Comparison of ENCODE assay signal across 10 cellular contexts in the genomic region with DNA sequence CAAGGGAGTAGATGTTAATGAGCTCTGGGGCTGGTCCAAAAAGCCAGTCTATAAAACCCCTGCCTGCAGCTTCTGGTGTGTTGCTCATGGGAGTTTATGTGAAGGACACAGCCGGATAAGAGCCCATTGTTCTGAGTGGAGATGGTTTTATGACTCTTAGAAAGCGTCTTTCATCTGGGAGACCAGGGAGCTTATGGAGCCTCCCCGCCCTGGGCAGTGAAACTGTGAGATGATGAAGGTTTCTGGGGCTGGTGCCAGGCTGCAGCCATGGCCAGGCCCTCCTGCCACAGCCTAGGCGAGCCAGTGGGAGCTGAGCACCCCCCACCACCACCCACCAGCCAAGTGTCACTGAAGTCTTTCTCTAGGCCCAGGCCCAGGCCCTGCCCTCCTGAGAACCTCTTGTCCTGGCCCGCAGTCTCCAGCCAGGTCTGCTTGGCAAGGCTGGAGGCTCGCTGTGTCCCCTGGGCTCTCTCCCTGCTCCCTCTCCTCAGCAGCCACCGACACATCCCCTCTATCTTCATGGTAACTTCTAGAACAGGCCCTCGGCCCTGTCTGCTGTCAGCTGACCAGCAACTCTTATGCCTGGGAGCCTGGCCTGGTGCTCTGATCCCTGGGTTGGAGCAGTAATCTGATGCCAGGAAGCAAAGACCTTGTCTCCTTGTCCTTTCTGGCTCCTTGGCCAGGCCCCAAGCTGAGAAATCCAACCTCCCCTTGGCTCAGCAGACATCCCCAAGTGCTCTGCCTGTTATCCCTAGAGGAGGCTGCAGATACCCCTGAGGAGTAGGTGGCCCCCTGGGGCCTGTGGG. TPM values are rescaled to one million over a fixed set of nuclear protein-coding genes. Genes with fewer than 3 reads are reported as not detected.
DNase-seq lines count a peak whose midpoint lies in the region; ATAC-seq and TF ChIP-seq lines count a peak whose summit lies in the region.
"Had no signal": no experiment of that assay in that cellular context is flagged by ENCODE, and none has a peak within 500 bp of the region (broad histone marks: within the 10 kb centered on the region; RNA-seq: fewer than 3 reads in every experiment).

No MANE protein-coding gene starts in this region.

- H3K14ac ChIP-seq in neuronal stem cell (ENCODE audit: low read length), result no peak overlapping the region

- peak overlapping the region; percentile 33 for H2BK15ac ChIP-seq in neuronal stem cell (ENCODE audit: low read length)

- peak overlapping the region; percentile 44 for H4K91ac ChIP-seq in neuronal stem cell (ENCODE audit: low read depth, low read length, poor library complexity)

- H3K27me3 ChIP-seq in Panc1 (ENCODE audit: control insufficient read depth, insufficient read depth, low read length) (no peaks in the 10 kb centered on the region), neuronal stem cell (ENCODE audit: control insufficient read depth in 3 of 3, insufficient read depth in 3 of 3, low read depth in 1 of 3, low read length in 3 of 3) (peaks cover 0 to 2% (median 0%) of the 10 kb centered on the region in 3 experiments)
- no peaks in the 10 kb centered on the region for H3K27me3 ChIP-seq in CD8-positive, alpha-beta memory T cell (ENCODE audit: insufficient read depth, low read length, poor library complexity, severe bottlenecking)

- no peak overlapping the region for H4K8ac ChIP-seq in neuronal stem cell (ENCODE audit: low read depth, low read length)

- H3K36me3 ChIP-seq in Panc1 (ENCODE audit: control insufficient read depth, insufficient read depth, low read length) (no peaks in the 10 kb centered on the region), neuronal stem cell (replicated peaks in 1 of 2; ENCODE audit: control insufficient read depth in 2 of 2, insufficient read depth in 2 of 2, low read length in 2 of 2) (no peaks in the 10 kb centered on the region)
- H3K36me3 ChIP-seq in CD8-positive, alpha-beta memory T cell (ENCODE audit: insufficient read depth, low read length), result no peaks in the 10 kb centered on the region

- BruUV-seq in Panc1 (replicated peaks; lab: Mats Ljungman, UMichigan), result no TSS peak

- ATAC-seq in Panc1, result peak; percentile 74
- ATAC-seq in GM21576 (IDR thresholded peaks at IDR 0.05; ENCODE audit: unreplicated experiment), result no peak
- no peak for ATAC-seq in GM18520 (IDR thresholded peaks at IDR 0.05; ENCODE audit: unreplicated experiment)

- peak overlapping the region; percentile 76 for H3K18ac ChIP-seq in neuronal stem cell (ENCODE audit: low read length)

- peaks cover 9 to 33% of the 10 kb centered on the region in 2 donors for H3K27me3 Mint-ChIP-seq in CD8-positive, alpha-beta memory T cell

- no peaks in the 10 kb centered on the region for H3K9me3 Mint-ChIP-seq in CD8-positive, alpha-beta memory T cell
- H3K9me3 Mint-ChIP-seq: T-helper 1 cell treated with Interleukin-12 subunit alpha and Interleukin-12 subunit beta and Interleukin-4 antibody, amounts not matched to agents 30 μg/mL and 1 μg/mL, for 36 hours had no signal

- H3K9ac ChIP-seq in neuronal stem cell (ENCODE audit: low read depth, low read length, poor library complexity), result peak overlapping the region; percentile 24

- DNase-seq in A172 (ENCODE audit: low spot score), result peak; percentile 52
- DNase-seq in Panc1 (ENCODE audit: low read depth, low spot score), result no peak
- DNase-seq in fibroblast of villous mesenchyme (ENCODE audit: low read depth), result peak; percentile 30
- no peak for DNase-seq in neuronal stem cell (ENCODE audit: low spot score)
- DNase-seq in NCI-H774 (lab: John Stamatoyannopoulos, UW), result no peak
- no peak for DNase-seq in CD8-positive, alpha-beta memory T cell
- DNase-seq: cerebellar nuclear complex had no signal

- TF ChIP-seq CTCF in Panc1 (IDR thresholded peaks at IDR 0.05), result no peak
- TF ChIP-seq CTCF in fibroblast of villous mesenchyme (IDR thresholded peaks at IDR 0.05; ENCODE audit: insufficient read depth, low read depth, low read length), result no peak

- H3K27ac ChIP-seq in Panc1 (ENCODE audit: low read length) (peak overlapping the region; percentile 64), neuronal stem cell (replicated peaks; ENCODE audit: low read length) (no peak overlapping the region)
- no peak overlapping the region for H3K27ac ChIP-seq in CD8-positive, alpha-beta memory T cell (ENCODE audit: low read depth, low read length)

- H3K4ac ChIP-seq in neuronal stem cell (ENCODE audit: low read length), result no peak overlapping the region

- POLR2A ChIA-PET in Panc1 (lab: Charles Lee), result no interaction called here
- POLR2A ChIA-PET in CD8-positive, alpha-beta memory T cell (lab: Charles Lee), result no interaction called here

- H2BK120ac ChIP-seq in neuronal stem cell (ENCODE audit: low read depth, low read length), result peak overlapping the region; percentile 66

- no CpG with 5 or more reads among the region's 8 CpGs for WGBS in neuronal stem cell (ENCODE audit: extremely low coverage in 2 of 2, insufficient read length in 2 of 2, insufficient replicate concordance in 1 of 2), 2 donors

- no peaks in the 10 kb centered on the region for H3K4me1 Mint-ChIP-seq in CD8-positive, alpha-beta memory T cell

- CTCF ChIA-PET in Panc1 (lab: Charles Lee), result interaction anchor here (0.5 to 1.1 kb wide), 4 partner anchors 9 to 1381 kb away, joined by 3 to 7 read pairs (median 4); no protein-coding TSS in a partner anchor
- CTCF ChIA-PET in CD8-positive, alpha-beta memory T cell (lab: Charles Lee), result no interaction called here

- H3K4me1 ChIP-seq in Panc1 (ENCODE audit: control insufficient read depth, insufficient read depth, low read length) (peaks cover 21% of the 10 kb centered on the region), neuronal stem cell (ENCODE audit: control insufficient read depth in 2 of 2, insufficient read depth in 1 of 2, low read depth in 1 of 2, low read length in 2 of 2) (peaks cover 4 to 6% of the 10 kb centered on the region in 2 donors)
- no peaks in the 10 kb centered on the region for H3K4me1 ChIP-seq in CD8-positive, alpha-beta memory T cell (ENCODE audit: insufficient read depth, low read length)

- no peaks in the 10 kb centered on the region for H3K36me3 Mint-ChIP-seq in CD8-positive, alpha-beta memory T cell

- peak overlapping the region; percentile 11 for H2AK5ac ChIP-seq in neuronal stem cell (ENCODE audit: low read depth, low read length)

- H3K4me3 ChIP-seq in Panc1 (ENCODE audit: low read depth in 2 of 2, low read length in 2 of 2) (no peak overlapping the region), fibroblast of villous mesenchyme (ENCODE audit: low read depth, low read length) (no peak overlapping the region), neuronal stem cell (ENCODE audit: low read length in 2 of 2) (no peak overlapping the region)
- no peak overlapping the region for H3K4me3 ChIP-seq in CD8-positive, alpha-beta memory T cell (ENCODE audit: low read length)

- H3K27ac Mint-ChIP-seq in CD8-positive, alpha-beta memory T cell, result no peak overlapping the region
- H3K27ac Mint-ChIP-seq: T-helper 1 cell treated with Interleukin-12 subunit alpha and Interleukin-12 subunit beta and Interleukin-4 antibody, amounts not matched to agents 30 μg/mL and 1 μg/mL, for 36 hours had no signal

- intact Hi-C loops in Panc1 (cut with micrococcal nuclease; ENCODE audit: unreplicated experiment), result loop anchor here (1.0 kb wide), 1 partner anchor 24 kb away; no protein-coding TSS in a partner anchor

- no peaks in the 10 kb centered on the region for H3K79me1 ChIP-seq in neuronal stem cell (ENCODE audit: low read depth, low read length)

- no peak overlapping the region for H2BK12ac ChIP-seq in neuronal stem cell (ENCODE audit: low read length)

- H3K4me2 ChIP-seq in neuronal stem cell (ENCODE audit: insufficient read depth, low read length, poor library complexity, severe bottlenecking), result no peak overlapping the region

- in situ Hi-C loops in Panc1 (cut with HindIII; ENCODE audit: low pct_unique_long_range_greater_than_20kb, low sequenced_read_pairs), result no loop called here

- no peak overlapping the region for H2BK5ac ChIP-seq in neuronal stem cell (ENCODE audit: low read length)

- H3K4me3 Mint-ChIP-seq in CD8-positive, alpha-beta memory T cell, result no peak overlapping the region
- H3K4me3 Mint-ChIP-seq: T-helper 1 cell treated with Interleukin-12 subunit alpha and Interleukin-12 subunit beta and Interleukin-4 antibody, amounts not matched to agents 30 μg/mL and 1 μg/mL, for 36 hours had no signal

- H2AFZ ChIP-seq in neuronal stem cell (ENCODE audit: low read length), result peak overlapping the region; percentile 71

- H3K23ac ChIP-seq in neuronal stem cell (ENCODE audit: low read depth, low read length, poor library complexity), result peak overlapping the region; percentile 6

- H3K9me3 ChIP-seq in Panc1 (ENCODE audit: control insufficient read depth, insufficient read depth, low read depth, low read length) (no peaks in the 10 kb centered on the region), neuronal stem cell (replicated peaks in 1 of 2; ENCODE audit: control insufficient read depth in 2 of 2, insufficient read depth in 1 of 2, low read depth in 1 of 2, low read length in 2 of 2) (no peaks in the 10 kb centered on the region)
- no peaks in the 10 kb centered on the region for H3K9me3 ChIP-seq in CD8-positive, alpha-beta memory T cell (ENCODE audit: low read length)

RNA-seq across cellular contexts. Expression of a gene that starts 7.6 kb away (rescaled TPM):
- 9.2 and 11.0 TPM in 2 replicates for total RNA-seq in A172 (2014; rRNA removed; shearing (Covaris generic))
- 5.9 TPM for total RNA-seq in Panc1 (2021; ENCODE audit: unreplicated experiment)
- 7.2 TPM for polyA plus RNA-seq in Panc1 (2012; ENCODE audit: insufficient read length)
- total RNA-seq in fibroblast of villous mesenchyme, result 16.8 and 18.7 TPM in 2 replicates
- 14.6 TPM for polyA plus RNA-seq in neuronal stem cell (2013, experiment 1 of 2)
- 14.8 TPM for polyA plus RNA-seq in neuronal stem cell (2013, experiment 2 of 2)
- total RNA-seq in CD8-positive, alpha-beta memory T cell, result under 1 TPM; 0.24 to 0.26 TPM
- polyA plus RNA-seq in CD8-positive, alpha-beta memory T cell, result not detected

Comparison
In these comparisons a context has a peak if more than half of its experiments do, and no peak if none do; other contexts are left out.
1. DNase-seq: peak in A172 (single experiment) and fibroblast of villous mesenchyme (single experiment); none in Panc1 (single experiment), neuronal stem cell (single experiment), NCI-H774 (single experiment) and CD8-positive, alpha-beta memory T cell (0 of 5).